In the genomic region with DNA sequence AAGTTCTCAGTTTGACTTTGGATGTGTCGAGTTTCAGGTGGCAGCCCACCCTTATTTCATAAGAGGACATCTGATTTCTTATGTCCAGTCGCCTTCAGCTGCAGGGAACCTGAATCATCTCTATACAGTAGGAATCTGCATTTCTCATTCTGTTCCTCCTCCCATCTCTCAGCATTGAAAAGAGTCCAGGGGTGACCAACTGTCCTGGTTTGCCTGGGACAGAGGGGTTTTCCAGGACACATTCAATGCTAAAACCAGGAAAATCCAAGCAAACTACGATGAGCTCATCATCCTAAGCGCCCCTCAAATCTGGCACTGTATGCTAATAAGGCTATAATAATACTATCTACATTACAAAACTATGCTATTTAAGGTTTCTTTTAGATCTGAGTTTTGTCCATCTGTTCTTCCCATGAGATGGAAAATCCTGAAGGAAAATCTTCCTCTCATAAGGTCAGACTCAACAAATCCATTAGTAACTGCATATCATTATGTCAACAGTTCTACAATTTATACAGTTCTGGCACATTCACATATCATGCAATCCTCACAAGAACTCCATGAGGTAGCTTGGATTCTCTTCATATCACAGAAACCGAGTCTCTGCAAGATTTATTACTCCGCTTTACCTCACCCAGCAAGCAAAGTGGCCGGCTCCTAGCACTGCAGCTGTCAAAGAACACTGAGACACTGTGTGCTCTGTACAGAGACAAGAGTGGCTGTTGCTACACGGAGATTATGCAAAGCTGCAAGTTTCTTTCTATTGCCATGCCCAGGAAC, we compare ENCODE assay signal across 10 cellular contexts. TPM values are rescaled to one million over a fixed set of nuclear protein-coding genes. Genes with fewer than 3 reads are reported as not detected.
DNase-seq lines count a peak whose midpoint lies in the region; ATAC-seq and TF ChIP-seq lines count a peak whose summit lies in the region.
"Had no signal": no experiment of that assay in that cellular context is flagged by ENCODE, and none has a peak within 500 bp of the region (broad histone marks: within the 10 kb centered on the region; RNA-seq: fewer than 3 reads in every experiment).

No MANE protein-coding gene starts in this region.

- WGBS in esophagus squamous epithelium, 2 donors = 66 to 71% methylated on average over 6 to 8 of the region's 8 CpGs

- no peak overlapping the region for H3K4me3 ChIP-seq in CD4-positive, alpha-beta memory T cell (ENCODE audit: low read length in 2 of 2)
- no peak overlapping the region for H3K4me3 ChIP-seq in esophagus squamous epithelium

- intact Hi-C loops in CD4-positive, alpha-beta memory T cell (cut with micrococcal nuclease) = loop anchor here (5.0 to 10.0 kb wide), 2 partner anchors 1131 to 1494 kb away; partner anchors contain the start of gene PPP4R3A
- intact Hi-C loops in esophagus squamous epithelium (cut with DNase I) = no loop called here

- H3K4me3 Mint-ChIP-seq in CD4-positive, alpha-beta memory T cell = peak overlapping the region in 3 of 8 donors; percentile 42 to 70 (median 57)
- peak overlapping the region; percentile 39 for H3K4me3 Mint-ChIP-seq in neural crest cell
- no peak overlapping the region for H3K4me3 Mint-ChIP-seq in activated CD8-positive, alpha-beta T cell treated with anti-CD3 and anti-CD28 coated beads, Interleukin-2, amount 10 ng/mL, durations not matched to agents 7 days and 5 days

- TF ChIP-seq CTCF in esophagus squamous epithelium (IDR thresholded peaks at IDR 0.05) (no peak), neural crest cell (conservative IDR thresholded peaks at IDR 0.05) (no peak)

- no peaks in the 10 kb centered on the region for H3K36me3 ChIP-seq in CD4-positive, alpha-beta memory T cell (ENCODE audit: insufficient read depth, low read length)
- H3K36me3 ChIP-seq in esophagus squamous epithelium = no peaks in the 10 kb centered on the region

- peaks cover 0 to 2% (median 0%) of the 10 kb centered on the region in 8 donors for H3K9me3 Mint-ChIP-seq in CD4-positive, alpha-beta memory T cell
- H3K9me3 Mint-ChIP-seq in neural crest cell = no peaks in the 10 kb centered on the region
- H3K9me3 Mint-ChIP-seq in activated CD8-positive, alpha-beta T cell treated with anti-CD3 and anti-CD28 coated beads, Interleukin-2, amount 10 ng/mL, durations not matched to agents 7 days and 5 days (ENCODE audit: insufficient read depth) = no peaks in the 10 kb centered on the region

- H3K27me3 ChIP-seq in CD4-positive, alpha-beta memory T cell (ENCODE audit: insufficient read depth, low read length) = no peaks in the 10 kb centered on the region
- no peaks in the 10 kb centered on the region for H3K27me3 ChIP-seq in esophagus squamous epithelium

- peak in 1 of 4 donors; percentile 26 for TF ChIP-seq POLR2A in esophagus squamous epithelium (IDR thresholded peaks at IDR 0.05)

- no peaks in the 10 kb centered on the region for H3K9me3 ChIP-seq in CD4-positive, alpha-beta memory T cell (ENCODE audit: control insufficient read depth in 1 of 2, low read length in 2 of 2)
- H3K9me3 ChIP-seq in esophagus squamous epithelium = no peaks in the 10 kb centered on the region

- ATAC-seq in GM18520 (IDR thresholded peaks at IDR 0.05; ENCODE audit: unreplicated experiment) (no peak), HG02973 (IDR thresholded peaks at IDR 0.05; ENCODE audit: unreplicated experiment) (no peak), GM18907 (IDR thresholded peaks at IDR 0.05; ENCODE audit: unreplicated experiment) (no peak)
- ATAC-seq in activated CD8-positive, alpha-beta T cell treated with anti-CD3 and anti-CD28 coated beads, Interleukin-2, amount 10 ng/mL, durations not matched to agents 7 days and 5 days = no peak

- DNase-seq in CD4-positive, alpha-beta memory T cell = no peak
- peak; percentile 31 for DNase-seq in NCI-H2227 treated with DMSO at 0.1 percent for 48 hours (lab: John Stamatoyannopoulos, UW)
- no peak for DNase-seq in esophagus squamous epithelium (lab: John Stamatoyannopoulos, UW)
- no peak for DNase-seq in neural crest cell (ENCODE audit: low read depth, low spot score)
- no peak for DNase-seq in activated CD8-positive, alpha-beta T cell treated with anti-CD3 and anti-CD28 coated beads, Interleukin-2, amount 10 ng/mL, durations not matched to agents 7 days and 5 days
- DNase-seq: GDM1; stimulated activated CD4-positive, alpha-beta T cell treated with anti-CD3 and anti-CD28 coated beads, Interleukin-4, amount 100 ng/mL, for 1 hour had no signal

- H3K27me3 Mint-ChIP-seq in CD4-positive, alpha-beta memory T cell = no peaks in the 10 kb centered on the region
- no peaks in the 10 kb centered on the region for H3K27me3 Mint-ChIP-seq in neural crest cell (ENCODE audit: low read depth)
- no peaks in the 10 kb centered on the region for H3K27me3 Mint-ChIP-seq in activated CD8-positive, alpha-beta T cell treated with anti-CD3 and anti-CD28 coated beads, Interleukin-2, amount 10 ng/mL, durations not matched to agents 7 days and 5 days (ENCODE audit: low read depth)

- H3K4me1 Mint-ChIP-seq in CD4-positive, alpha-beta memory T cell = peaks cover under 1 to 17% (median 8%) of the 10 kb centered on the region in 4 donors
- peaks cover 10% of the 10 kb centered on the region for H3K4me1 Mint-ChIP-seq in neural crest cell
- peaks cover 21% of the 10 kb centered on the region for H3K4me1 Mint-ChIP-seq in activated CD8-positive, alpha-beta T cell treated with anti-CD3 and anti-CD28 coated beads, Interleukin-2, amount 10 ng/mL, durations not matched to agents 7 days and 5 days (ENCODE audit: low read depth)

- peak overlapping the region in 1 of 7 donors; percentile 85 for H3K27ac Mint-ChIP-seq in CD4-positive, alpha-beta memory T cell
- no peak overlapping the region for H3K27ac Mint-ChIP-seq in neural crest cell (ENCODE audit: unreplicated experiment)
- H3K27ac Mint-ChIP-seq in activated CD8-positive, alpha-beta T cell treated with anti-CD3 and anti-CD28 coated beads, Interleukin-2, amount 10 ng/mL, durations not matched to agents 7 days and 5 days = no peak overlapping the region

- peaks cover 31% of the 10 kb centered on the region for H3K4me1 ChIP-seq in CD4-positive, alpha-beta memory T cell (ENCODE audit: insufficient read depth, low read length)
- H3K4me1 ChIP-seq in esophagus squamous epithelium = peaks cover 0 to 34% (median 24%) of the 10 kb centered on the region in 3 donors

- CTCF ChIA-PET in CD4-positive, alpha-beta memory T cell (lab: Charles Lee; ENCODE audit: partially characterized antibody) = interaction anchor here (1.1 to 9.7 kb wide), 5 partner anchors 12 to 379 kb away, joined by 3 to 119 read pairs (median 12); partner anchors contain the start of gene CALM1
- CTCF ChIA-PET in activated CD8-positive, alpha-beta T cell treated with anti-CD3 and anti-CD28 coated beads, Interleukin-2, amount 10 ng/mL, durations not matched to agents 7 days and 5 days (lab: Charles Lee) = interaction anchor here (1.0 to 5.4 kb wide), 9 partner anchors 12 to 378 kb away, joined by 3 to 55 read pairs (median 5); partner anchors contain the start of gene CALM1

- H3K36me3 Mint-ChIP-seq in CD4-positive, alpha-beta memory T cell = peaks cover 0 to 2% of the 10 kb centered on the region in 2 donors
- H3K36me3 Mint-ChIP-seq in neural crest cell (ENCODE audit: low read depth) = no peaks in the 10 kb centered on the region
- no peaks in the 10 kb centered on the region for H3K36me3 Mint-ChIP-seq in activated CD8-positive, alpha-beta T cell treated with anti-CD3 and anti-CD28 coated beads, Interleukin-2, amount 10 ng/mL, durations not matched to agents 7 days and 5 days (ENCODE audit: low read depth)

- peak overlapping the region; percentile 93 for H3K27ac ChIP-seq in CD4-positive, alpha-beta memory T cell (ENCODE audit: low read depth, low read length)
- peak overlapping the region in 3 of 4 donors; percentile 99 to 100 (median 99) for H3K27ac ChIP-seq in esophagus squamous epithelium

- POLR2A ChIA-PET in CD4-positive, alpha-beta memory T cell (lab: Charles Lee; ENCODE audit: partially characterized antibody) = interaction anchor here (0.5 to 17.2 kb wide), 8 partner anchors 10 to 377 kb away, joined by 3 to 1009 read pairs (median 24); partner anchors contain the start of genes CALM1 and NRDE2
- POLR2A ChIA-PET in activated CD8-positive, alpha-beta T cell treated with anti-CD3 and anti-CD28 coated beads, Interleukin-2, amount 10 ng/mL, durations not matched to agents 7 days and 5 days (lab: Charles Lee) = interaction anchor here (0.5 to 8.9 kb wide), 7 partner anchors 13 to 447 kb away, joined by 3 to 289 read pairs (median 5); partner anchors contain the start of genes CALM1 and PSMC1

RNA-seq across cellular contexts. Expression of gene CALM1, which starts 15.6 kb away (rescaled TPM):
- 100 to 1,000 TPM; 693 to 698 TPM for total RNA-seq in CD4-positive, alpha-beta memory T cell
- 1,000 to 10,000 TPM; 2,724 to 3,289 TPM for polyA plus RNA-seq in CD4-positive, alpha-beta memory T cell
- total RNA-seq in esophagus squamous epithelium = 100 to 1,000 TPM; 329 to 554 (median 426) TPM
- total RNA-seq in neural crest cell = 338 and 339 TPM in 2 replicates
- 100 to 1,000 TPM; 788 to 821 TPM for total RNA-seq in activated CD8-positive, alpha-beta T cell treated with anti-CD3 and anti-CD28 coated beads, Interleukin-2, amount 10 ng/mL, durations not matched to agents 7 days and 5 days

RNA-seq across cellular contexts. Expression of gene NRDE2, which starts 49.5 kb away (rescaled TPM):
- total RNA-seq in CD4-positive, alpha-beta memory T cell = 10 to 100 TPM; 26.3 to 32.6 TPM
- 10 to 100 TPM in 1 of 2 donors, 1 to 10 TPM in 1; 4.4 to 10.7 TPM for polyA plus RNA-seq in CD4-positive, alpha-beta memory T cell
- 10 to 100 TPM in 3 of 4 donors, 1 to 10 TPM in 1; 9.6 to 13.4 (median 10.3) TPM for total RNA-seq in esophagus squamous epithelium
- 24.1 and 24.5 TPM in 2 replicates for total RNA-seq in neural crest cell
- 10 to 100 TPM; 22.1 to 23.5 TPM for total RNA-seq in activated CD8-positive, alpha-beta T cell treated with anti-CD3 and anti-CD28 coated beads, Interleukin-2, amount 10 ng/mL, durations not matched to agents 7 days and 5 days
